ENCODE assay signal across 1 cellular context in the genomic region with DNA sequence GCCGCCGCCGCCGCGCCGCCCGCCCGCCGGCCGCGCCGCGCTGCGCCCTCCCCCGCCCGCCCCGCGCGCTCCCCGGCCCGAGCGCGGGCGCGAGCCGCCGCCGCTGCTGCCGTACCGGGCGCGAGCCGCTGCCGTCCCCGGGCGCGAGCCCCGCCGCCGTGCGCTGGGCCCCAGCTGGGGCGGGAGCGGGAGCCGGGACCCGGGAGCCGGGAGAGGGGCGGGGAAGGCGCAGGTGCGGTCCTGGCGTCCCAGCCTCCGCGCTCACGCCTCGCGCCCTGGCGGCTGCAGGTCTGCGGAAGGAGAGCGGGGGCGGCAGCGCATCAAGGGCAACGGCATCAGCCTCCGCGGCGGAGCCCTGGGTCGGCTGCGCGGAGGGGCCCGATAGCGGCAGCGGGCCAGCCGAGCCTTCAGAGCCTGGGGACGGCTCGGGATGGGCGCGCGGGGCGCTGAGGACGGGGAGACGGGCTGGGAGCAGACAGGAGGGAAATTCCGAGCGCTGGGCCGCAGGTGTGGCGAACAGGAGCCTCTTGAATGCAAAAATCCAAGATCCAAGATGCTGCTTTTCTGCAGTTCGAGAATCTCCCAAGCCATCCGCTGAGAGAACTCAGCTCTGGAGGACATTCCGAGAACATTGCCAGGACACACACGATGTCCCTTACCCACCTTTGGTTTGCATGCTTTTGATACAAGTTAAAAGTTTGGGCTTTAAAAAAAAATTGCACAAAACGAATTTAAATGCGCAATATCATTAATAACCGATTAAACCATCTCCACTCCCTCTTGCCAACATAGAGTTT.
TF ChIP-seq lines count a peak whose summit lies in the region.

No MANE protein-coding gene starts in this region.

TF ChIP-seq in HEK293, 187 proteins besides CTCF, POLR2A, EP300 and RAD21 (continued from another document):
- TF ChIP-seq, protein P1, sequence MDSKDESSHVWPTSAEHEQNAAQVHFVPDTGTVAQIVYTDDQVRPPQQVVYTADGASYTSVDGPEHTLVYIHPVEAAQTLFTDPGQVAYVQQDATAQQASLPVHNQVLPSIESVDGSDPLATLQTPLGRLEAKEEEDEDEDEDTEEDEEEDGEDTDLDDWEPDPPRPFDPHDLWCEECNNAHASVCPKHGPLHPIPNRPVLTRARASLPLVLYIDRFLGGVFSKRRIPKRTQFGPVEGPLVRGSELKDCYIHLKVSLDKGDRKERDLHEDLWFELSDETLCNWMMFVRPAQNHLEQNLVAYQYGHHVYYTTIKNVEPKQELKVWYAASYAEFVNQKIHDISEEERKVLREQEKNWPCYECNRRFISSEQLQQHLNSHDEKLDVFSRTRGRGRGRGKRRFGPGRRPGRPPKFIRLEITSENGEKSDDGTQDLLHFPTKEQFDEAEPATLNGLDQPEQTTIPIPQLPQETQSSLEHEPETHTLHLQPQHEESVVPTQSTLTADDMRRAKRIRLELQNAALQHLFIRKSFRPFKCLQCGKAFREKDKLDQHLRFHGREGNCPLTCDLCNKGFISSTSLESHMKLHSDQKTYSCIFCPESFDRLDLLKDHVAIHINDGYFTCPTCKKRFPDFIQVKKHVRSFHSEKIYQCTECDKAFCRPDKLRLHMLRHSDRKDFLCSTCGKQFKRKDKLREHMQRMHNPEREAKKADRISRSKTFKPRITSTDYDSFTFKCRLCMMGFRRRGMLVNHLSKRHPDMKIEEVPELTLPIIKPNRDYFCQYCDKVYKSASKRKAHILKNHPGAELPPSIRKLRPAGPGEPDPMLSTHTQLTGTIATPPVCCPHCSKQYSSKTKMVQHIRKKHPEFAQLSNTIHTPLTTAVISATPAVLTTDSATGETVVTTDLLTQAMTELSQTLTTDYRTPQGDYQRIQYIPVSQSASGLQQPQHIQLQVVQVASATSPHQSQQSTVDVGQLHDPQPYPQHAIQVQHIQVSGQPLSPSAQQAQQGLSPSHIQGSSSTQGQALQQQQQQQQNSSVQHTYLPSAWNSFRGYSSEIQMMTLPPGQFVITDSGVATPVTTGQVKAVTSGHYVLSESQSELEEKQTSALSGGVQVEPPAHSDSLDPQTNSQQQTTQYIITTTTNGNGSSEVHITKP (tag by site-specific recombination; IDR thresholded peaks at IDR 0.05) = no peak
- TF ChIP-seq, protein P2, sequence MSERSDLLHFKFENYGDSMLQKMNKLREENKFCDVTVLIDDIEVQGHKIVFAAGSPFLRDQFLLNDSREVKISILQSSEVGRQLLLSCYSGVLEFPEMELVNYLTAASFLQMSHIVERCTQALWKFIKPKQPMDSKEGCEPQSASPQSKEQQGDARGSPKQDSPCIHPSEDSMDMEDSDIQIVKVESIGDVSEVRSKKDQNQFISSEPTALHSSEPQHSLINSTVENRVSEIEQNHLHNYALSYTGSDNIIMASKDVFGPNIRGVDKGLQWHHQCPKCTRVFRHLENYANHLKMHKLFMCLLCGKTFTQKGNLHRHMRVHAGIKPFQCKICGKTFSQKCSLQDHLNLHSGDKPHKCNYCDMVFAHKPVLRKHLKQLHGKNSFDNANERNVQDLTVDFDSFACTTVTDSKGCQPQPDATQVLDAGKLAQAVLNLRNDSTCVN (tag by site-specific recombination; optimal IDR thresholded peaks at IDR 0.05) = peak; percentile 67
- 0 out of 2 replicates have a peak, but pooled peaks have one; percentile 31 for TF ChIP-seq KLF9 (tag by site-specific recombination; IDR thresholded peaks at IDR 0.05; ENCODE audit: low read depth)
- TF ChIP-seq, protein P3, sequence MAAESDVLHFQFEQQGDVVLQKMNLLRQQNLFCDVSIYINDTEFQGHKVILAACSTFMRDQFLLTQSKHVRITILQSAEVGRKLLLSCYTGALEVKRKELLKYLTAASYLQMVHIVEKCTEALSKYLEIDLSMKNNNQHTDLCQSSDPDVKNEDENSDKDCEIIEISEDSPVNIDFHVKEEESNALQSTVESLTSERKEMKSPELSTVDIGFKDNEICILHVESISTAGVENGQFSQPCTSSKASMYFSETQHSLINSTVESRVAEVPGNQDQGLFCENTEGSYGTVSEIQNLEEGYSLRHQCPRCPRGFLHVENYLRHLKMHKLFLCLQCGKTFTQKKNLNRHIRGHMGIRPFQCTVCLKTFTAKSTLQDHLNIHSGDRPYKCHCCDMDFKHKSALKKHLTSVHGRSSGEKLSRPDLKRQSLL (tag by site-specific recombination; IDR thresholded peaks at IDR 0.05) = 0 out of 2 replicates have a peak, but pooled peaks have one; percentile 41
- TF ChIP-seq, protein P4, sequence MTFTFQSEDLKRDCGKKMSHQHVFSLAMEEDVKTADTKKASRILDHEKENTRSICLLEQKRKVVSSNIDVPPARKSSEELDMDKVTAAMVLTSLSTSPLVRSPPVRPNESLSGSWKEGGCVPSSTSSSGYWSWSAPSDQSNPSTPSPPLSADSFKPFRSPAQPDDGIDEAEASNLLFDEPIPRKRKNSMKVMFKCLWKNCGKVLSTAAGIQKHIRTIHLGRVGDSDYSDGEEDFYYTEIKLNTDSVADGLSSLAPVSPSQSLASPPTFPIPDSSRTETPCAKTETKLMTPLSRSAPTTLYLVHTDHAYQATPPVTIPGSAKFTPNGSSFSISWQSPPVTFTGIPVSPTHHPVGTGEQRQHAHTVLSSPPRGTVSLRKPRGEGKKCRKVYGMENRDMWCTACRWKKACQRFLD (tag by site-specific recombination; IDR thresholded peaks at IDR 0.05) = no peak
- TF ChIP-seq ZNF561 (tag by site-specific recombination; IDR thresholded peaks at IDR 0.05; ENCODE audit: borderline replicate concordance) = peak; percentile 32; the same call in 1 of the 2 replicates
- no peak for TF ChIP-seq ZSCAN23 (tag by site-specific recombination; IDR thresholded peaks at IDR 0.05)
- TF ChIP-seq ZNF292 (tag by site-specific recombination; IDR thresholded peaks at IDR 0.05; ENCODE audit: borderline replicate concordance, low read depth) = no peak
- TF ChIP-seq ZBTB20 (tag by site-specific recombination; IDR thresholded peaks at IDR 0.05) = peak; percentile 93
- TF ChIP-seq ZFP3 (tag by site-specific recombination; IDR thresholded peaks at IDR 0.05; ENCODE audit: low read depth) = no peak
- TF ChIP-seq, protein P5, sequence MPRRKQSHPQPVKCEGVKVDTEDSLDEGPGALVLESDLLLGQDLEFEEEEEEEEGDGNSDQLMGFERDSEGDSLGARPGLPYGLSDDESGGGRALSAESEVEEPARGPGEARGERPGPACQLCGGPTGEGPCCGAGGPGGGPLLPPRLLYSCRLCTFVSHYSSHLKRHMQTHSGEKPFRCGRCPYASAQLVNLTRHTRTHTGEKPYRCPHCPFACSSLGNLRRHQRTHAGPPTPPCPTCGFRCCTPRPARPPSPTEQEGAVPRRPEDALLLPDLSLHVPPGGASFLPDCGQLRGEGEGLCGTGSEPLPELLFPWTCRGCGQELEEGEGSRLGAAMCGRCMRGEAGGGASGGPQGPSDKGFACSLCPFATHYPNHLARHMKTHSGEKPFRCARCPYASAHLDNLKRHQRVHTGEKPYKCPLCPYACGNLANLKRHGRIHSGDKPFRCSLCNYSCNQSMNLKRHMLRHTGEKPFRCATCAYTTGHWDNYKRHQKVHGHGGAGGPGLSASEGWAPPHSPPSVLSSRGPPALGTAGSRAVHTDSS (tag by site-specific recombination; IDR thresholded peaks at IDR 0.05) = no peak
- TF ChIP-seq PRDM1 (tag by site-specific recombination; IDR thresholded peaks at IDR 0.05) = no peak
- TF ChIP-seq ZNF791 (tag by site-specific recombination; IDR thresholded peaks at IDR 0.05) = no peak
- TF ChIP-seq ZBTB48 (tag by site-specific recombination; IDR thresholded peaks at IDR 0.05) = peak; percentile 47; the same call in 1 of the 2 replicates
- TF ChIP-seq ZNF394 (tag by site-specific recombination; IDR thresholded peaks at IDR 0.05; ENCODE audit: borderline replicate concordance) = no peak
- no peak for TF ChIP-seq ZNF529 (tag by site-specific recombination; IDR thresholded peaks at IDR 0.05; ENCODE audit: insufficient replicate concordance)
- TF ChIP-seq ZNF571 (tag by site-specific recombination; IDR thresholded peaks at IDR 0.05) = no peak
TF ChIP-seq in HEK293: peak in this region for 16.
